ENCODE assay signal across 14 cellular contexts in the genomic region with DNA sequence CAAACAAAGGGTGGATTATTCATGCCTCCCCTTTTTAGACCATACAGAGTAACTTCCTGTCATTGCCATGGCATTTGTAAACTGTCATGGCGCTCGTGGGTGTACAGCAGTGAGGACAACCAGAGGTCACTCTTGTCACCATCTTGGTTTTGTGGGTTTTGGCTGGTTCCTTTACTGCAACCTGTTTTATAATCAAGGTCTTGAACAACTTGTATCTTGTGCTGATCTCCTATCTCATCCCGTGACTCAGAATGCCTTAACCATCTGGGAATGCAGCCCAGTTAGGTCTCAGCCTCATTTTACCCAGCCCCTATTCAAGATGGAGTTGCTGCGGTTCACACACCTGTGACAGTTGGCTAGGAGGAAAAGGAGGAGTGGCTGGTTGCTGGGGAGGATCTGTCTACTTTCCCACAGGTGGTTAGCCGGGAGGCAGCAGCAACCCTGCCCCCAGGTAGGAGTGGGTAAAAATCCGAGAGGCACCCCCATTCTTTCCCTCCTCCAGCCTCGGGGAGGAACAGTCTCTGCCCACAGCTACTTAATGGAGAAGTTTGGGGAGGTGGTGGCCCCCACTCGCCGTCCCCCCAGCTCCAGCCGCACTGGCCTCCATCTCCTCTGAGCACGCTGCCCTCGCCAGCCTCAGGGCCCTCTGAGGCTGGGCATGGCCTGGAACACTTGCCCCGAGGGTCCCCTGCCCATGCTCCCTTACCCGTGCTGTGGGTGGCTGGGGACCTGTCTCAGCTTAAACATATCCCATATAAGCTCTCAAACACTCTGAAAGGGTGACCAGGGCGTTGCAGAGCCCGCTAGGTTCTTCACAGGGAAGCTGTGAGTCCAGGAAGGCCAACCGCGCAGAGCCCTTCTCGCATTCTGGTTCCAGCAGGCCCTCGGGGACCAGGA. TPM values are rescaled to one million over a fixed set of nuclear protein-coding genes. Genes with fewer than 3 reads are reported as not detected.
DNase-seq lines count a peak whose midpoint lies in the region; ATAC-seq and TF ChIP-seq lines count a peak whose summit lies in the region.
"Had no signal": no experiment of that assay in that cellular context is flagged by ENCODE, and none has a peak within 500 bp of the region (broad histone marks: within the 10 kb centered on the region; RNA-seq: fewer than 3 reads in every experiment).

No MANE protein-coding gene starts in this region.

- no peak for TF ChIP-seq CTCF in C4-2B (conservative IDR thresholded peaks at IDR 0.05)

- no peak overlapping the region for H3K4me3 Mint-ChIP-seq in T-helper 17 cell
- H3K4me3 Mint-ChIP-seq in activated CD4-positive, alpha-beta memory T cell treated with anti-CD3 and anti-CD28 coated beads, Interleukin-2, amount 10 ng/mL, durations not matched to agents 7 days and 5 days, result no peak overlapping the region

- H3K36me3 Mint-ChIP-seq in T-helper 17 cell (ENCODE audit: low read depth), result no peaks in the 10 kb centered on the region
- H3K36me3 Mint-ChIP-seq in activated CD4-positive, alpha-beta memory T cell treated with anti-CD3 and anti-CD28 coated beads, Interleukin-2, amount 10 ng/mL, durations not matched to agents 7 days and 5 days (ENCODE audit: low read depth), result no peaks in the 10 kb centered on the region

- no peaks in the 10 kb centered on the region for H3K9me3 Mint-ChIP-seq in activated CD4-positive, alpha-beta memory T cell treated with anti-CD3 and anti-CD28 coated beads, Interleukin-2, amount 10 ng/mL, durations not matched to agents 7 days and 5 days

- peaks cover 19% of the 10 kb centered on the region for H3K27me3 Mint-ChIP-seq in T-helper 17 cell
- peaks cover 12% of the 10 kb centered on the region for H3K27me3 Mint-ChIP-seq in activated CD4-positive, alpha-beta memory T cell treated with anti-CD3 and anti-CD28 coated beads, Interleukin-2, amount 10 ng/mL, durations not matched to agents 7 days and 5 days

- in situ Hi-C loops in G401 (cut with HindIII; ENCODE audit: low sequenced_read_pairs), result no loop called here

- H3K27ac ChIP-seq in C4-2B, result peak overlapping the region; percentile 9; the same call in 1 of the 2 replicates
- H3K27ac ChIP-seq: dorsolateral prefrontal cortex, neutrophil had no signal

- peaks cover 9% of the 10 kb centered on the region for H3K4me1 Mint-ChIP-seq in T-helper 17 cell
- peaks cover 28% of the 10 kb centered on the region for H3K4me1 Mint-ChIP-seq in activated CD4-positive, alpha-beta memory T cell treated with anti-CD3 and anti-CD28 coated beads, Interleukin-2, amount 10 ng/mL, durations not matched to agents 7 days and 5 days

- H3K27ac Mint-ChIP-seq in T-helper 17 cell, result peak overlapping the region; percentile 43
- H3K27ac Mint-ChIP-seq in activated CD4-positive, alpha-beta memory T cell treated with anti-CD3 and anti-CD28 coated beads, Interleukin-2, amount 10 ng/mL, durations not matched to agents 7 days and 5 days, result no peak overlapping the region

- ATAC-seq in T-helper 17 cell, result no peak
- no peak for ATAC-seq in HG02981 (IDR thresholded peaks at IDR 0.05; ENCODE audit: unreplicated experiment)
- ATAC-seq in HG02870 (IDR thresholded peaks at IDR 0.05; ENCODE audit: unreplicated experiment), result no peak

- CTCF ChIA-PET in activated CD4-positive, alpha-beta memory T cell treated with anti-CD3 and anti-CD28 coated beads, Interleukin-2, amount 10 ng/mL, durations not matched to agents 7 days and 5 days (lab: Charles Lee), result interaction anchor here (0.6 to 11.0 kb wide), 13 partner anchors 8 to 388 kb away, joined by 3 to 154 read pairs (median 4); partner anchors contain the start of genes ATG101 and TAMALIN

- POLR2A ChIA-PET in activated CD4-positive, alpha-beta memory T cell treated with anti-CD3 and anti-CD28 coated beads, Interleukin-2, amount 10 ng/mL, durations not matched to agents 7 days and 5 days (lab: Charles Lee), result interaction anchor here (0.6 to 2.2 kb wide), 5 partner anchors 26 to 98 kb away, joined by 3 to 5 read pairs (median 3); no protein-coding TSS in a partner anchor

- DNase-seq in HCEC 1CT (peak; percentile 6), T-helper 17 cell (no peak), mesenteric fat pad (ENCODE audit: low spot score) (peak; percentile 60), G401 (ENCODE audit: low spot score) (no peak)
- no peak for DNase-seq in activated CD4-positive, alpha-beta memory T cell treated with anti-CD3 and anti-CD28 coated beads, Interleukin-2, amount 10 ng/mL, durations not matched to agents 7 days and 5 days
- DNase-seq: DMS79, NCI-H1105 had no signal

- no peaks in the 10 kb centered on the region for H3K9me3 ChIP-seq in T-helper 17 cell (ENCODE audit: control insufficient read depth, low read length, poor library complexity, severe bottlenecking)
- H3K9me3 ChIP-seq: BE2C, neutrophil had no signal

RNA-seq across cellular contexts. Expression of gene SMIM41, which starts 41.7 kb away (rescaled TPM):
- total RNA-seq in T-helper 17 cell, result not detected
- total RNA-seq in mesenteric fat pad, result 0.45 TPM
- not detected in 2 replicates for total RNA-seq in G401 (2014; rRNA removed; shearing (Covaris generic))
- not detected for total RNA-seq in activated CD4-positive, alpha-beta memory T cell treated with anti-CD3 and anti-CD28 coated beads, Interleukin-2, amount 10 ng/mL, durations not matched to agents 7 days and 5 days
- total RNA-seq: smooth muscle cell had no signal

RNA-seq across cellular contexts. Expression of gene ATG101, which starts 51.4 kb away (rescaled TPM):
- total RNA-seq in T-helper 17 cell (10 to 100 TPM; 22.0 to 30.2 TPM), mesenteric fat pad (36.2 TPM)
- total RNA-seq in G401 (2014; rRNA removed; shearing (Covaris generic)), result 54.7 and 72.2 TPM in 2 replicates
- total RNA-seq in activated CD4-positive, alpha-beta memory T cell treated with anti-CD3 and anti-CD28 coated beads, Interleukin-2, amount 10 ng/mL, durations not matched to agents 7 days and 5 days, result 10 to 100 TPM; 30.5 to 30.8 TPM

Comparison
In these comparisons a context has a peak if more than half of its experiments do, and no peak if none do; other contexts are left out.
1. DNase-seq: peak in HCEC 1CT (single experiment) and mesenteric fat pad (single experiment); none in T-helper 17 cell (0 of 3), G401 (single experiment) and activated CD4-positive, alpha-beta memory T cell treated with anti-CD3 and anti-CD28 coated beads, Interleukin-2, amount 10 ng/mL, durations not matched to agents 7 days and 5 days (single experiment).